8 cellular contexts compared by ENCODE assay signal in the genomic region with DNA sequence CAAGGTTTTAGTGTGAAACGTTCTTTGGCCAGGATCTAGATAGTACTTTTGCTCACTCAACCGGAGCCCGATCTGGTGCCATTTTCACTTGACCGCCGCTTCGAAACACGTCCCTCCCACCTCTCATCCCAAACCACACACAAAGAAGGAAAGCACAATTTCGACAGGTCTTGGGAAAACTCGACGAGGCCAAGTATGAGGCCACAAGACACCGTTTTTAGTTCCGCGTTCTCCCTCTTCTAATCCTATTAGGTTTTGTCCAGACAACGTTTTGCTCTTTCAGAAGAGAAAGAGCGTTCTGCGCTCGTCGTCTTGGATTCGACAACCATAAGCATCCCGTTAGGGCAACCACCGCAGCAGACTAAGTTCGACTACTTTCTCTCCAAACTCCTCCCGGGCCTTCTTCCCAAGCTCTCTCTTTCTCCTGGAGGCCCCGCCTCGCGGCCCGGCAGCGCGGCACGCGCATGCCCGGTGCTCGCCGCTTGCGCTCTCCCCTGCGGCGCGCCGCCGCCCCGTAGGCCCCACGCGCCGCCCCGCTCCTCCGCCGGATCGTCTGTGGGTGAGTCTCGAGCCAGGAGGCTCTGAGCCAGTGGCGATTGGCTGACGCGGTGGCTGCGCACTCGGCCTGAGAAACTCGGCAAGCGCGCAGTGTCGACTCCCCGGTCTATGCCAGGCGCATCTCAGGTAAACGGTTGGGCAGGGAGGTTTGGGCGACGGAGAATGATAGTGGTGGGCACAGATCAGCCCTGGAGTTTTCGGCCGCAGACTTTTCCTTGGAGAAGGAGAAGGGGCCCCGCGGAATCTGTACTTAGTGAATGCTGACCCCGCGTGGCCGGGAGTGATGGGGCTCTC. TPM values are rescaled to one million over a fixed set of nuclear protein-coding genes. Genes with fewer than 3 reads are reported as not detected.
DNase-seq lines count a peak whose midpoint lies in the region; ATAC-seq and TF ChIP-seq lines count a peak whose summit lies in the region.

Gene MIPOL1 (plus strand): TSS at position 517 of the 852 bp plus-strand sequence. CDS start 49,952 bp downstream, outside the sequence.

- no peaks in the 10 kb centered on the region for H3K9me3 ChIP-seq in colonic mucosa
- H3K9me3 ChIP-seq in skeletal muscle satellite cell (replicated peaks; ENCODE audit: low read length): no peaks in the 10 kb centered on the region

- peaks cover under 1 to 5% (median 3%) of the 10 kb centered on the region in 3 donors for H3K9me3 Mint-ChIP-seq in IgD-negative memory B cell

- H3K27me3 Mint-ChIP-seq in IgD-negative memory B cell: no peaks in the 10 kb centered on the region

- no peaks in the 10 kb centered on the region for H3K36me3 ChIP-seq in colonic mucosa
- no peaks in the 10 kb centered on the region for H3K36me3 ChIP-seq in skeletal muscle satellite cell (ENCODE audit: insufficient read depth, low read length)

- ATAC-seq in HG02852 (IDR thresholded peaks at IDR 0.05; ENCODE audit: unreplicated experiment): no peak

- in situ Hi-C loops in SK-MEL-5 (cut with HindIII; ENCODE audit: low pct_unique_long_range_greater_than_20kb, low sequenced_read_pairs): no loop called here

- DNase-seq in CMK (ENCODE audit: low read depth): peak; percentile 44
- DNase-seq in SK-MEL-5 (ENCODE audit: low read depth, low spot score): peak; percentile 82
- DNase-seq in colonic mucosa: peak; percentile 81
- DNase-seq in islet precursor cell: peak; percentile 91
- DNase-seq in OCI-M1 (lab: John Stamatoyannopoulos, UW): no peak

- peak within 1 kb of the TSS; percentile 92 for H3K4me2 ChIP-seq in skeletal muscle satellite cell (ENCODE audit: low read length)

- H3K36me3 Mint-ChIP-seq in IgD-negative memory B cell: no peaks in the 10 kb centered on the region

- no peaks in the 10 kb centered on the region for H3K4me1 Mint-ChIP-seq in IgD-negative memory B cell

- peak within 1 kb of the TSS; percentile 74 for H3K27ac ChIP-seq in colonic mucosa

- H3K4me1 ChIP-seq in colonic mucosa (no peaks in the 10 kb centered on the region), skeletal muscle satellite cell (ENCODE audit: control insufficient read depth, insufficient read depth, low read length) (peaks cover 16% of the 10 kb centered on the region)

- no peak for TF ChIP-seq CTCF in colonic mucosa (IDR thresholded peaks at IDR 0.05)

- H3K4me3 ChIP-seq in colonic mucosa (peak within 1 kb of the TSS; percentile 48), skeletal muscle satellite cell (ENCODE audit: low read length) (peak within 1 kb of the TSS; percentile 81)

- intact Hi-C loops in colonic mucosa (cut with DNase I): no loop called here

- H3K27ac Mint-ChIP-seq in IgD-negative memory B cell: no peak within 1 kb of the TSS

- H3K9ac ChIP-seq in colonic mucosa (ENCODE audit: low read depth in 2 of 2, low read length in 2 of 2): peak within 1 kb of the TSS; percentile 48 to 66
- H3K9ac ChIP-seq in skeletal muscle satellite cell (ENCODE audit: low read depth, low read length): peak within 1 kb of the TSS; percentile 89

- no peaks in the 10 kb centered on the region for H3K27me3 ChIP-seq in colonic mucosa
- H3K27me3 ChIP-seq in skeletal muscle satellite cell (ENCODE audit: control insufficient read depth, insufficient read depth, low read length): no peaks in the 10 kb centered on the region

- H3K4me3 Mint-ChIP-seq in IgD-negative memory B cell: peak within 1 kb of the TSS in 3 of 4 donors; percentile 54 to 81 (median 63)

RNA-seq across cellular contexts. Expression of gene MIPOL1, which starts in this region (rescaled TPM):
- not detected for polyA plus RNA-seq in IgD-negative memory B cell
- total RNA-seq in SK-MEL-5 (2014; rRNA removed; shearing (Covaris generic)): 3.7 and 6.5 TPM in 2 replicates
- 1.2 and 3.8 TPM in 2 replicates for polyA plus RNA-seq in SK-MEL-5 (2015; cell fraction: cytosol; rRNA removed)
- 13.0 and 17.8 TPM in 2 replicates for polyA plus RNA-seq in SK-MEL-5 (2015; cell fraction: nucleus; rRNA removed)
- 1 to 10 TPM; 4.9 to 7.7 TPM for total RNA-seq in colonic mucosa
- 10.9 and 18.3 TPM in 2 replicates for total RNA-seq in skeletal muscle satellite cell (2012; rRNA removed)
